19 cellular contexts compared by ENCODE assay signal in the genomic region with DNA sequence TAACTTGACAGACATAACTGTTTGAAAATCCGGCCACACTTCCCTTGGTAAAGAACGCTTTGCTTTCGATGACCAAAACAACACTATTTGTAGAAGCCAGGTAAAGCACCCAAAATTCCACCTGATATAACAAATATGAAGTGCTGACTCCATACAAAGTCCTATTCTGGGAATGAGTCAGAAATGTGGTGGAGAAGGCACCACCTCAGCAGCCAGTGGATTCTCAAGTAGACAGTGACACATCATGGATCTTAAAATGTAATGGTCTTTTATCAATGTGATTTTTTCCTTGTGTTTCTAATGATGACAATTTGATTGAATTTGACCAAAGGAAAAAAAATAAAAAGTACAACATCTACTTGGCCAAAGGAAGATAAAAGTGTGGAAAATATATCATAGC.
DNase-seq lines count a peak whose midpoint lies in the region; ATAC-seq and TF ChIP-seq lines count a peak whose summit lies in the region.
"Had no signal": no experiment of that assay in that cellular context is flagged by ENCODE, and none has a peak within 500 bp of the region (broad histone marks: within the 10 kb centered on the region; RNA-seq: fewer than 3 reads in every experiment).

No MANE protein-coding gene starts in this region.

- H3K27me3 ChIP-seq in mesendoderm (ENCODE audit: insufficient read depth, low read length, poor library complexity), result no peaks in the 10 kb centered on the region
- H3K27me3 ChIP-seq in effector memory CD4-positive, alpha-beta T cell (replicated peaks; ENCODE audit: control insufficient read depth, insufficient read depth, low read length, poor library complexity, severe bottlenecking), result no peaks in the 10 kb centered on the region
- H3K27me3 ChIP-seq: adrenal gland, right lobe of liver had no signal

- WGBS in mesendoderm (ENCODE audit: extremely low coverage, insufficient coverage, low lambda C conversion rate), result no CpG with 5 or more reads among the region's 3 CpGs

- no peak overlapping the region for H3K4me3 ChIP-seq in choroid plexus epithelial cell (ENCODE audit: low read depth, low read length)
- no peak overlapping the region for H3K4me3 ChIP-seq in mesendoderm (ENCODE audit: low read length)
- H3K4me3 ChIP-seq in effector memory CD4-positive, alpha-beta T cell (ENCODE audit: insufficient read depth, low read depth, low read length, poor library complexity, severe bottlenecking), result no peak overlapping the region
- H3K4me3 ChIP-seq: adrenal gland, heart left ventricle, right lobe of liver had no signal

- H3K56ac ChIP-seq in mesendoderm (ENCODE audit: low read length), result peak overlapping the region; percentile 49

- H3K27ac Mint-ChIP-seq in mesothelial cell of epicardium, result no peak overlapping the region
- H3K27ac Mint-ChIP-seq: activated T-helper 17 cell treated with anti-CD3 and anti-CD28 coated beads, Interleukin-2, amount 50 U/mL, for 72 hours had no signal

- DNase-seq in EH (ENCODE audit: low read depth) (peak; percentile 75), M059J (ENCODE audit: low read depth) (peak; percentile 79), choroid plexus epithelial cell (ENCODE audit: low read depth) (peak; percentile 59), mesendoderm (no peak), mesothelial cell of epicardium (ENCODE audit: low spot score in 2 of 2, unreplicated experiment in 2 of 2) (no peak)
- DNase-seq in effector memory CD4-positive, alpha-beta T cell, result no peak
- DNase-seq in activated effector memory CD4-positive, alpha-beta T cell treated with anti-CD3 and anti-CD28 coated beads, Interleukin-2, amount 50 U/mL, for 16 hours, result no peak
- DNase-seq: activated CD4-positive, CD25-positive, alpha-beta regulatory T cell treated with anti-CD3 and anti-CD28 coated beads, Interleukin-2, amount 50 U/mL, for 72 hours; adrenal gland; COR-L47; heart left ventricle; NCI-H2171; NCI-H748 treated with DMSO at 0.1 percent for 48 hours; right lobe of liver; stimulated activated CD4-positive, alpha-beta T cell treated with anti-CD3 and anti-CD28 coated beads, Interleukin-2, amount 100 ng/mL, for 24 hours; T-helper 9 cell had no signal

- no peaks in the 10 kb centered on the region for H3K9me3 ChIP-seq in effector memory CD4-positive, alpha-beta T cell (ENCODE audit: control insufficient read depth, low read length)
- H3K9me3 ChIP-seq: adrenal gland, heart left ventricle, neutrophil, right lobe of liver had no signal

- H3K23ac ChIP-seq in mesendoderm (ENCODE audit: low read length), result no peak overlapping the region

- peak overlapping the region; percentile 34 for H2BK120ac ChIP-seq in mesendoderm (ENCODE audit: low read depth, low read length)

- H3K36me3 Mint-ChIP-seq in mesothelial cell of epicardium, result no peaks in the 10 kb centered on the region

- no peak overlapping the region for H3K9ac ChIP-seq in mesendoderm (ENCODE audit: low read length)

- peak overlapping the region; percentile 72 for H2BK5ac ChIP-seq in mesendoderm (ENCODE audit: low read length)

- TF ChIP-seq CTCF in choroid plexus epithelial cell (conservative IDR thresholded peaks at IDR 0.05; ENCODE audit: low read depth, low read length) (no peak), mesothelial cell of epicardium (IDR thresholded peaks at IDR 0.05; ENCODE audit: unreplicated experiment) (no peak)

- H3K36me3 ChIP-seq in mesendoderm (ENCODE audit: control insufficient read depth, insufficient read depth, low read length), result no peaks in the 10 kb centered on the region
- no peaks in the 10 kb centered on the region for H3K36me3 ChIP-seq in effector memory CD4-positive, alpha-beta T cell (ENCODE audit: control insufficient read depth, insufficient read depth, low read length)
- H3K36me3 ChIP-seq: adrenal gland, heart left ventricle, neutrophil, right lobe of liver had no signal

- peaks cover 5% of the 10 kb centered on the region for H3K9me3 Mint-ChIP-seq in mesothelial cell of epicardium

- no peak for ATAC-seq in HG03520 (IDR thresholded peaks at IDR 0.05; ENCODE audit: unreplicated experiment)
- ATAC-seq: activated T-helper 17 cell treated with anti-CD3 and anti-CD28 coated beads, Interleukin-2, amount 50 U/mL, for 72 hours; heart left ventricle; right lobe of liver had no signal

- H3K4ac ChIP-seq in mesendoderm (ENCODE audit: low read depth, low read length), result no peak overlapping the region

- H4K5ac ChIP-seq in mesendoderm (ENCODE audit: low read length), result no peak overlapping the region

- peak overlapping the region; percentile 93 for H2BK15ac ChIP-seq in mesendoderm (replicated peaks; ENCODE audit: low read depth)

- H4K8ac ChIP-seq in mesendoderm (ENCODE audit: low read depth, low read length), result no peak overlapping the region

- H3K79me2 ChIP-seq in mesendoderm (ENCODE audit: control insufficient read depth, insufficient read depth, low read length), result no peaks in the 10 kb centered on the region

- H3K4me1 ChIP-seq in mesendoderm (ENCODE audit: control insufficient read depth, low read depth, low read length), result peaks cover 13% of the 10 kb centered on the region
- H3K4me1 ChIP-seq in effector memory CD4-positive, alpha-beta T cell (ENCODE audit: control insufficient read depth, insufficient read depth, low read length, poor library complexity, severe bottlenecking), result no peaks in the 10 kb centered on the region
- H3K4me1 ChIP-seq: adrenal gland had no signal

- no peak overlapping the region for H3K27ac ChIP-seq in mesendoderm (ENCODE audit: low read depth, low read length)
- H3K27ac ChIP-seq in effector memory CD4-positive, alpha-beta T cell (ENCODE audit: insufficient read depth, low read length, poor library complexity, severe bottlenecking), result no peak overlapping the region
- H3K27ac ChIP-seq: adrenal gland, heart left ventricle, neutrophil, right lobe of liver had no signal

- no peak overlapping the region for H3K4me2 ChIP-seq in mesendoderm (ENCODE audit: low read length)

- peaks cover 40% of the 10 kb centered on the region for H3K27me3 Mint-ChIP-seq in mesothelial cell of epicardium (ENCODE audit: low read depth)

- peaks cover 40% of the 10 kb centered on the region for H3K4me1 Mint-ChIP-seq in mesothelial cell of epicardium
- H3K4me1 Mint-ChIP-seq: activated T-helper 17 cell treated with anti-CD3 and anti-CD28 coated beads, Interleukin-2, amount 50 U/mL, for 72 hours had no signal

- peak overlapping the region; percentile 4 for H3K18ac ChIP-seq in mesendoderm (ENCODE audit: low read length)

- H3K79me1 ChIP-seq in mesendoderm (ENCODE audit: low read length), result no peaks in the 10 kb centered on the region

- H2AK5ac ChIP-seq in mesendoderm (ENCODE audit: low read length), result peak overlapping the region; percentile 71

- no peak overlapping the region for H3K4me3 Mint-ChIP-seq in mesothelial cell of epicardium
- H3K4me3 Mint-ChIP-seq: activated T-helper 17 cell treated with anti-CD3 and anti-CD28 coated beads, Interleukin-2, amount 50 U/mL, for 72 hours had no signal

Comparison
In these comparisons a context has a peak if more than half of its experiments do, and no peak if none do; other contexts are left out.
1. DNase-seq: peak in EH (single experiment), M059J (single experiment) and choroid plexus epithelial cell (single experiment); none in mesendoderm (single experiment), effector memory CD4-positive, alpha-beta T cell (0 of 3), activated effector memory CD4-positive, alpha-beta T cell treated with anti-CD3 and anti-CD28 coated beads, Interleukin-2, amount 50 U/mL, for 16 hours (single experiment) and mesothelial cell of epicardium (0 of 2).